ENCODE assay signal across 27 cellular contexts in genomic region chr4:166913926-166914325, GRCh38.
"Had no signal": no experiment of that assay in that cellular context is flagged by ENCODE, and none has a peak within 500 bp of the region (broad histone marks: within the 10 kb centered on the region; RNA-seq: fewer than 3 reads in every experiment).

No MANE protein-coding gene starts in this region.

- DNase-seq: natural killer cell; occipital lobe; ovary; psoas muscle; right cardiac atrium; spleen; stimulated activated CD4-positive, alpha-beta T cell treated with anti-CD3 and anti-CD28 coated beads, Interleukin-12 subunit alpha, Interleukin-12 subunit beta, amount 100 ng/mL, for 4 hours; stimulated activated CD4-positive, alpha-beta T cell treated with anti-CD3 and anti-CD28 coated beads, Interleukin-1b, Interleukin-23, amount 100 ng/mL, for 48 hours; stimulated activated CD4-positive, alpha-beta T cell treated with anti-CD3 and anti-CD28 coated beads, Interleukin-4, amount 100 ng/mL, for 1 hour; stimulated activated CD4-positive, alpha-beta T cell treated with anti-CD3 and anti-CD28 coated beads, Interleukin-4, amount 100 ng/mL, for 4 hours; stimulated activated CD8-positive, alpha-beta memory T cell treated with anti-CD3 and anti-CD28 coated beads, Interleukin-4, amount 100 ng/mL, for 48 hours; stimulated activated naive CD4-positive, alpha-beta T cell; stimulated activated naive CD8-positive, alpha-beta T cell treated with anti-CD3 and anti-CD28 coated beads, Interleukin-15, amount 100 ng/mL, for 72 hours; stimulated activated naive CD8-positive, alpha-beta T cell treated with anti-CD3 and anti-CD28 coated beads, Interleukin-15, Interleukin-2, amounts not matched to agents 100 U/mL and 50 U/mL, for 24 hours; thyroid gland; trophoblast cell; upper lobe of left lung had no signal

- H3K4me2 ChIP-seq: neural progenitor cell, smooth muscle cell had no signal

- FAIRE-seq: urothelium cell line had no signal

- H3K27ac ChIP-seq: neural progenitor cell, ovary, parathyroid adenoma, psoas muscle, skin epidermis, spleen, thoracic aorta, thyroid gland, tibial nerve, upper lobe of left lung, vagina had no signal

- H3K9ac ChIP-seq: neural progenitor cell, parathyroid adenoma had no signal

- H3K36me3 ChIP-seq: neural progenitor cell, ovary, spleen, thoracic aorta, thyroid gland, tibial nerve, upper lobe of left lung, vagina had no signal

- ATAC-seq: natural killer cell; psoas muscle; right cardiac atrium; sciatic nerve; stimulated activated memory B cell treated with anti-CD40 and anti-IgM and Interleukin-4, amounts not matched to agents 10 μg/mL and 1 μg/mL and 100 μg/mL, for 72 hours; stimulated activated naive CD8-positive, alpha-beta T cell treated with anti-CD3 and anti-CD28 coated beads, Interleukin-15, amount 100 ng/mL, for 72 hours; stimulated activated naive CD8-positive, alpha-beta T cell treated with anti-CD3 and anti-CD28 coated beads, Interleukin-15, Interleukin-2, amounts not matched to agents 100 U/mL and 50 U/mL, for 24 hours had no signal

- H3K9me3 ChIP-seq: ovary, psoas muscle, spleen, thoracic aorta, thyroid gland, tibial nerve, upper lobe of left lung, vagina had no signal

- H3K27me3 ChIP-seq: neural progenitor cell, ovary, spleen, thyroid gland, tibial nerve, upper lobe of left lung, vagina had no signal

- H3K79me2 ChIP-seq: parathyroid adenoma had no signal

- H3K4me3 ChIP-seq: neural progenitor cell, ovary, psoas muscle, skin epidermis, smooth muscle cell, spleen, thoracic aorta, thyroid gland, tibial nerve, upper lobe of left lung, vagina had no signal

- H2AFZ ChIP-seq: neural progenitor cell, parathyroid adenoma had no signal

- H3K4me1 ChIP-seq: neural progenitor cell, parathyroid adenoma, psoas muscle, spleen, thyroid gland, tibial nerve, upper lobe of left lung, vagina had no signal
